ENCODE assay signal across 1 cellular context in the genomic region with DNA sequence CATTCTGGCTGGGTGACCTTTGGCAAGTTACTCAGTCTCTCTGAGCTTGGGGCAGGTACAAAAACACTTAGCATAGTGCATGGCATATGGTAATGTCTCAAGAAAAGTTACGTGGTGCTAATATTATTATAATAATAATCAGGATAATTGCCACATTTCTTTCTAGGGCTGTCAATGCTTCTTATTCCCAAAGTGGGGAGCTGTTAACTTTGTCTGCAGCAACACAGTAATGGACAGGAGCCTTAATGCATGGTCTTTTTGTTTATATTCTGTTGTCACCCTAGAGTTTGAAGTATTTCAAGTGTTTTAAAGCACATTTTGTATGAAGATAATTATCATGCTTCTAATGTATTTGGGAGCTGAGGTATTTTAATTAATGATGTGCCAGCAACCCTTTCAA.
TF ChIP-seq lines count a peak whose summit lies in the region.

No MANE protein-coding gene starts in this region.

TF ChIP-seq in HCT116, 20 proteins besides CTCF, POLR2A, EP300 and RAD21 (continued from another document):
- TF ChIP-seq CBX3 (IDR thresholded peaks at IDR 0.05; ENCODE audit: low read depth) = no peak
- TF ChIP-seq ZFX (IDR thresholded peaks at IDR 0.05) = no peak
